1 cellular context compared by ENCODE assay signal in the genomic region with DNA sequence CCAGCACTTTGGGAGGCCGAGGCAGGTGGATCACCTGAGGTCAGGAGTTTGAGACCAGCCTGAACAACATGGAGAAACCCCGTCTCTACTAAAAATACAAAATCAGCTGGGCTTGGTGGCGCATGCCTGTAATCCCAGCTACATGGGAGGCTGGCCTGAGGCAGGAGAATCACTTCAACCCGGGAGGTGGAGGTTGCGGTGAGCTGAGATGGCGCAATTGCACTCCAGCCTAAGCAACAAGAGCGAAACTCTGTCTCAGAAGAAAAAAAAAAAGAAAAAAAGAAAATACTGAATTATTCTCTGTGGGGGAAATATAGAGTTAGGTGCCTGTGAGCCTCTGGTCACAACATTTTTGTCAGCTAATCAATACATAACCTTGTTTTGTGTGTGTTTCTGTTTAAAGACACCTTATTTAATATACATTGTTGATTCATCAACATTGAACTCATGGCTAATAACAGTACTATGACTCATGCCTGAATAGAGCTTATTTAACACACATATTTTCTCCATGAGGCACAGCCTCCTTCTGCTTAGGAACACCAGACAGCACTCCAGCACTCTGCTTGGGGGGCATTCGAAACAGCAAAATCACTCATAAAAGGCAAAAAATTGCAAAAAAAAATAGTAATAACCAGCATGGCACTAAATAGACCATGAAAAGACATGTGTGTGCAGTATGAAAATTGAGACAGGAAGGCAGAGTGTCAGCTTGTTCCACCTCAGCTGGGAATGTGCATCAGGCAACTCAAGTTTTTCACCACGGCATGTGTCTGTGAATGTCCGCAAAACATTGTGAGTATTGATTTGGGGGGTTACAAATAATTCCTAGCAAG.
TF ChIP-seq lines count a peak whose summit lies in the region.

A gene (plus strand): TSS at position 519 of the 836 bp plus-strand sequence. CDS start 214 bp downstream, at position 733.

TF ChIP-seq in SK-N-SH, 30 proteins besides CTCF, POLR2A, EP300 and RAD21 (continued from another document):
- TF ChIP-seq, protein P1, sequence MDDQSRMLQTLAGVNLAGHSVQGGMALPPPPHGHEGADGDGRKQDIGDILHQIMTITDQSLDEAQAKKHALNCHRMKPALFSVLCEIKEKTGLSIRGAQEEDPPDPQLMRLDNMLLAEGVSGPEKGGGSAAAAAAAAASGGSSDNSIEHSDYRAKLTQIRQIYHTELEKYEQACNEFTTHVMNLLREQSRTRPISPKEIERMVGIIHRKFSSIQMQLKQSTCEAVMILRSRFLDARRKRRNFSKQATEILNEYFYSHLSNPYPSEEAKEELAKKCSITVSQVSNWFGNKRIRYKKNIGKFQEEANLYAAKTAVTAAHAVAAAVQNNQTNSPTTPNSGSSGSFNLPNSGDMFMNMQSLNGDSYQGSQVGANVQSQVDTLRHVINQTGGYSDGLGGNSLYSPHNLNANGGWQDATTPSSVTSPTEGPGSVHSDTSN (IDR thresholded peaks at IDR 0.05): no peak
- TF ChIP-seq ELF1 (IDR thresholded peaks at IDR 0.05) (no peak), YY1 (IDR thresholded peaks at IDR 0.05; ENCODE audit: low read depth) (no peak), SIN3A (IDR thresholded peaks at IDR 0.05; ENCODE audit: borderline replicate concordance, low read depth, low read length) (no peak), FOSL2 (IDR thresholded peaks at IDR 0.05; ENCODE audit: borderline replicate concordance, low read depth) (peak; percentile 93), EZH2phosphoT487 (IDR thresholded peaks at IDR 0.05; ENCODE audit: borderline replicate concordance, low read depth) (no peak), TAF1 (IDR thresholded peaks at IDR 0.05; ENCODE audit: borderline replicate concordance, low read depth, low read length) (no peak), MXI1 (IDR thresholded peaks at IDR 0.05; ENCODE audit: low read depth, low read length) (no peak), NRF1 (IDR thresholded peaks at IDR 0.05; ENCODE audit: low read depth, low read length) (no peak), RXRA (IDR thresholded peaks at IDR 0.05; ENCODE audit: borderline replicate concordance, low read depth) (no peak), NFIC (IDR thresholded peaks at IDR 0.05; ENCODE audit: borderline replicate concordance) (peak; percentile 24; the same call in 1 of the 2 replicates), GATA2 (CRISPR knock-in tag; IDR thresholded peaks at IDR 0.05) (no peak), TCF12 (IDR thresholded peaks at IDR 0.05) (peak; percentile 71; the same call in 1 of the 2 replicates), CHD2 (IDR thresholded peaks at IDR 0.05; ENCODE audit: low read length, partially characterized antibody) (no peak), JUND (IDR thresholded peaks at IDR 0.05) (peak; percentile 87), GABPA (IDR thresholded peaks at IDR 0.05; ENCODE audit: low read depth) (no peak), MEF2A (IDR thresholded peaks at IDR 0.05; ENCODE audit: borderline replicate concordance, low read depth) (peak; percentile 80; the same call in 1 of the 2 replicates), FOXM1 (IDR thresholded peaks at IDR 0.05; ENCODE audit: low read depth) (no peak), TEAD4 (IDR thresholded peaks at IDR 0.05; ENCODE audit: borderline replicate concordance, insufficient read depth) (no peak), RFX5 (IDR thresholded peaks at IDR 0.05; ENCODE audit: low read length) (no peak), RCOR1 (IDR thresholded peaks at IDR 0.05; ENCODE audit: low read length) (no peak), FOXJ3 (CRISPR knock-in tag; IDR thresholded peaks at IDR 0.05) (no peak), POLR2AphosphoS5 (IDR thresholded peaks at IDR 0.05; ENCODE audit: low read depth, low read length) (no peak; the same call in 1 of the 2 replicates)
- TF ChIP-seq, protein P2, sequence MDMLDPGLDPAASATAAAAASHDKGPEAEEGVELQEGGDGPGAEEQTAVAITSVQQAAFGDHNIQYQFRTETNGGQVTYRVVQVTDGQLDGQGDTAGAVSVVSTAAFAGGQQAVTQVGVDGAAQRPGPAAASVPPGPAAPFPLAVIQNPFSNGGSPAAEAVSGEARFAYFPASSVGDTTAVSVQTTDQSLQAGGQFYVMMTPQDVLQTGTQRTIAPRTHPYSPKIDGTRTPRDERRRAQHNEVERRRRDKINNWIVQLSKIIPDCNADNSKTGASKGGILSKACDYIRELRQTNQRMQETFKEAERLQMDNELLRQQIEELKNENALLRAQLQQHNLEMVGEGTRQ (IDR thresholded peaks at IDR 0.05; ENCODE audit: borderline replicate concordance, low read depth, low read length): no peak
- TF ChIP-seq, protein P3, sequence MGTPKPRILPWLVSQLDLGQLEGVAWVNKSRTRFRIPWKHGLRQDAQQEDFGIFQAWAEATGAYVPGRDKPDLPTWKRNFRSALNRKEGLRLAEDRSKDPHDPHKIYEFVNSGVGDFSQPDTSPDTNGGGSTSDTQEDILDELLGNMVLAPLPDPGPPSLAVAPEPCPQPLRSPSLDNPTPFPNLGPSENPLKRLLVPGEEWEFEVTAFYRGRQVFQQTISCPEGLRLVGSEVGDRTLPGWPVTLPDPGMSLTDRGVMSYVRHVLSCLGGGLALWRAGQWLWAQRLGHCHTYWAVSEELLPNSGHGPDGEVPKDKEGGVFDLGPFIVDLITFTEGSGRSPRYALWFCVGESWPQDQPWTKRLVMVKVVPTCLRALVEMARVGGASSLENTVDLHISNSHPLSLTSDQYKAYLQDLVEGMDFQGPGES (IDR thresholded peaks at IDR 0.05; ENCODE audit: low read depth, low read length): no peak
- TF ChIP-seq, protein P4, sequence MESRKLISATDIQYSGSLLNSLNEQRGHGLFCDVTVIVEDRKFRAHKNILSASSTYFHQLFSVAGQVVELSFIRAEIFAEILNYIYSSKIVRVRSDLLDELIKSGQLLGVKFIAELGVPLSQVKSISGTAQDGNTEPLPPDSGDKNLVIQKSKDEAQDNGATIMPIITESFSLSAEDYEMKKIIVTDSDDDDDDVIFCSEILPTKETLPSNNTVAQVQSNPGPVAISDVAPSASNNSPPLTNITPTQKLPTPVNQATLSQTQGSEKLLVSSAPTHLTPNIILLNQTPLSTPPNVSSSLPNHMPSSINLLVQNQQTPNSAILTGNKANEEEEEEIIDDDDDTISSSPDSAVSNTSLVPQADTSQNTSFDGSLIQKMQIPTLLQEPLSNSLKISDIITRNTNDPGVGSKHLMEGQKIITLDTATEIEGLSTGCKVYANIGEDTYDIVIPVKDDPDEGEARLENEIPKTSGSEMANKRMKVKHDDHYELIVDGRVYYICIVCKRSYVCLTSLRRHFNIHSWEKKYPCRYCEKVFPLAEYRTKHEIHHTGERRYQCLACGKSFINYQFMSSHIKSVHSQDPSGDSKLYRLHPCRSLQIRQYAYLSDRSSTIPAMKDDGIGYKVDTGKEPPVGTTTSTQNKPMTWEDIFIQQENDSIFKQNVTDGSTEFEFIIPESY (IDR thresholded peaks at IDR 0.05; ENCODE audit: borderline replicate concordance, low read depth): no peak
